In genomic region chr15:93213281-93213680, GRCh38 we compare ENCODE assay signal across 16 cellular contexts.
DNase-seq lines count a peak whose midpoint lies in the region; ATAC-seq and TF ChIP-seq lines count a peak whose summit lies in the region.
"Had no signal": no experiment of that assay in that cellular context is flagged by ENCODE, and none has a peak within 500 bp of the region (broad histone marks: within the 10 kb centered on the region; RNA-seq: fewer than 3 reads in every experiment).

No MANE protein-coding gene starts in this region.

- DNase-seq in cerebellum (ENCODE audit: low spot score) (peak; percentile 2), heart left ventricle (peak; percentile 62 to 81 (median 75)), right atrium auricular region (ENCODE audit: low spot score) (no peak), gastrocnemius medialis (peak; percentile 92 to 98), head of caudate nucleus (no peak)
- DNase-seq: ACHN; Calu3; CD4-positive, CD25-positive, alpha-beta regulatory T cell; DMS 273 treated with DMSO at 0.1 percent for 48 hours had no signal

- no peak for TF ChIP-seq CTCF in heart left ventricle (IDR thresholded peaks at IDR 0.05)
- TF ChIP-seq CTCF in right atrium auricular region (IDR thresholded peaks at IDR 0.05): no peak
- no peak for TF ChIP-seq CTCF in gastrocnemius medialis (IDR thresholded peaks at IDR 0.05 in 4 of 5, conservative IDR thresholded peaks at IDR 0.05 in 1 of 5)

- H3K4me3 ChIP-seq in heart left ventricle (no peak overlapping the region), right atrium auricular region (no peak overlapping the region), gastrocnemius medialis (no peak overlapping the region)
- H3K4me3 ChIP-seq: BLaER1 treated with 17β-estradiol and CSF1 and Interleukin-3, amounts not matched to agents 10 nM and 100 nM; GM12878; HAP-1 had no signal

- no peaks in the 10 kb centered on the region for H3K27me3 ChIP-seq in heart left ventricle
- H3K27me3 ChIP-seq in right atrium auricular region: no peaks in the 10 kb centered on the region
- H3K27me3 ChIP-seq in gastrocnemius medialis: no peaks in the 10 kb centered on the region
- H3K27me3 ChIP-seq: BLaER1 treated with 17β-estradiol and CSF1 and Interleukin-3, amounts not matched to agents 10 nM and 100 nM had no signal

- peak; percentile 90 to 96 (median 92) for ATAC-seq in heart left ventricle
- ATAC-seq in gastrocnemius medialis: peak; percentile 79 to 88
- ATAC-seq in HG03280 (IDR thresholded peaks at IDR 0.05; ENCODE audit: unreplicated experiment): no peak
- no peak for ATAC-seq in HG03460 (IDR thresholded peaks at IDR 0.05; ENCODE audit: unreplicated experiment)
- no peak for ATAC-seq in GM19452 (IDR thresholded peaks at IDR 0.05; ENCODE audit: unreplicated experiment)
- ATAC-seq: GM12878 had no signal

- H3K36me3 ChIP-seq in heart left ventricle (no peaks in the 10 kb centered on the region), right atrium auricular region (no peaks in the 10 kb centered on the region), gastrocnemius medialis (no peaks in the 10 kb centered on the region)
- H3K36me3 ChIP-seq: BLaER1 treated with 17β-estradiol and CSF1 and Interleukin-3, amounts not matched to agents 10 nM and 100 nM; HAP-1 had no signal

- in situ Hi-C loops in gastrocnemius medialis (cut with MboI; ENCODE audit: low sequenced_read_pairs in 4 of 4): no loop called here

- no peak for TF ChIP-seq POLR2A in heart left ventricle (IDR thresholded peaks at IDR 0.05)
- TF ChIP-seq POLR2A in gastrocnemius medialis (IDR thresholded peaks at IDR 0.05): peak; percentile 45 to 47

- peaks cover 0 to 14% (median 4%) of the 10 kb centered on the region in 12 donors for H3K4me1 ChIP-seq in heart left ventricle
- H3K4me1 ChIP-seq in right atrium auricular region: peaks cover 0 to 13% of the 10 kb centered on the region in 2 donors
- H3K4me1 ChIP-seq in gastrocnemius medialis: peaks cover 29 to 63% of the 10 kb centered on the region in 2 donors
- H3K4me1 ChIP-seq: HAP-1 had no signal

- H3K27ac ChIP-seq in heart left ventricle (peak overlapping the region; percentile 25 to 80 (median 72)), right atrium auricular region (peak overlapping the region; percentile 64 to 84), gastrocnemius medialis (peak overlapping the region; percentile 85 to 90 (median 87))
- H3K27ac ChIP-seq: BLaER1 treated with 17β-estradiol and CSF1 and Interleukin-3, amounts not matched to agents 10 nM and 100 nM; HL-60 had no signal

- 53 to 63% (median 60%) methylated on average over 5 of the region's 5 CpGs for WGBS in heart left ventricle, 4 donors

- intact Hi-C loops in heart left ventricle (cut with DNase I): loop anchor here in 1 of 10 donors (5.0 kb wide), 1 partner anchor 126 kb away; the partner anchor contains the start of gene RGMA
- intact Hi-C loops in gastrocnemius medialis (cut with DNase I; ENCODE audit: low total_unique reads): loop anchor here (2.0 to 10.0 kb wide), 5 partner anchors 184 to 590 kb away; no protein-coding TSS in a partner anchor
- intact Hi-C loops in head of caudate nucleus (cut with DNase I): no loop called here

- peaks cover 0 to 6% (median 0%) of the 10 kb centered on the region in 12 donors for H3K9me3 ChIP-seq in heart left ventricle
- H3K9me3 ChIP-seq in right atrium auricular region: no peaks in the 10 kb centered on the region
- H3K9me3 ChIP-seq in gastrocnemius medialis: no peaks in the 10 kb centered on the region
- H3K9me3 ChIP-seq: HAP-1 had no signal

Comparison
In these comparisons a context has a peak if more than half of its experiments do, and no peak if none do; other contexts are left out.
1. DNase-seq: peak in cerebellum (single experiment), heart left ventricle (5 of 5) and gastrocnemius medialis (2 of 2); none in right atrium auricular region (single experiment) and head of caudate nucleus (0 of 42).
2. ATAC-seq: peak in heart left ventricle (4 of 4) and gastrocnemius medialis (2 of 2); none in HG03280 (single experiment), HG03460 (single experiment) and GM19452 (single experiment).
3. POLR2A ChIP-seq: peak in gastrocnemius medialis (2 of 2); none in heart left ventricle (0 of 2).
4. Peak in every context shown above with its lines, with median percentiles within 50 percentile points of each other: H3K27ac ChIP-seq.